Comparison of ENCODE assay signal across 1 cellular context in genomic region chr17:51731941-51732722, GRCh38.
TF ChIP-seq lines count a peak whose summit lies in the region.

No MANE protein-coding gene starts in this region.

TF ChIP-seq in A549, 52 proteins besides CTCF, POLR2A, EP300 and RAD21 (continued from another document):
- TF ChIP-seq CBX2 (IDR thresholded peaks at IDR 0.05; ENCODE audit: borderline replicate concordance, low read depth) = no peak
- TF ChIP-seq ZNF302 (CRISPR knock-in tag; IDR thresholded peaks at IDR 0.05) = no peak
- TF ChIP-seq EHMT2 (IDR thresholded peaks at IDR 0.05; ENCODE audit: low read depth) = no peak
- TF ChIP-seq MAX (IDR thresholded peaks at IDR 0.05) = no peak
- TF ChIP-seq RARB (CRISPR knock-in tag; IDR thresholded peaks at IDR 0.05) = no peak
- TF ChIP-seq FOSB (CRISPR knock-in tag; IDR thresholded peaks at IDR 0.05) = no peak
